ENCODE assay signal across 16 cellular contexts in genomic region chr2:9374071-9374730, GRCh38.
"Had no signal": no experiment of that assay in that cellular context is flagged by ENCODE, and none has a peak within 500 bp of the region (broad histone marks: within the 10 kb centered on the region; RNA-seq: fewer than 3 reads in every experiment).

No MANE protein-coding gene starts in this region.

- H3K36me3 Mint-ChIP-seq: immature natural killer cell had no signal

- ATAC-seq: gastrocnemius medialis, heart left ventricle, right cardiac atrium had no signal

- H3K4me1 Mint-ChIP-seq: activated CD4-positive, alpha-beta T cell treated with anti-CD3 and anti-CD28 coated beads, Interleukin-2, amount 10 ng/mL, durations not matched to agents 7 days and 5 days; immature natural killer cell had no signal

- H3K4me1 ChIP-seq: prostate gland had no signal

- DNase-seq: activated CD4-positive, alpha-beta T cell treated with anti-CD3 and anti-CD28 coated beads, Interleukin-2, amount 10 ng/mL, durations not matched to agents 7 days and 5 days; anterior cingulate cortex; effector memory CD4-positive, alpha-beta T cell; erythroblast; gastrocnemius medialis; heart left ventricle; immature natural killer cell; midbrain; nucleus accumbens; right cardiac atrium; SW 1271; uterus had no signal

- H3K36me3 ChIP-seq: gastrocnemius medialis, prostate gland, uterus had no signal

- H3K9me3 Mint-ChIP-seq: activated CD4-positive, alpha-beta T cell treated with anti-CD3 and anti-CD28 coated beads, Interleukin-2, amount 10 ng/mL, durations not matched to agents 7 days and 5 days; dendritic cell treated with granulocyte-macrophage colony-stimulating factor and Interleukin-4, amounts not matched to agents 40 ng/mL and 50 ng/mL, for 4 days; immature natural killer cell; T-helper 2 cell treated with Interferon-gamma antibody and Interleukin-4, amounts not matched to agents 5 μg/mL and 100 μg/mL, for 36 hours had no signal

- H3K27me3 ChIP-seq: gastrocnemius medialis, heart left ventricle, uterus had no signal

- H3K4me3 Mint-ChIP-seq: activated CD4-positive, alpha-beta T cell treated with anti-CD3 and anti-CD28 coated beads, Interleukin-2, amount 10 ng/mL, durations not matched to agents 7 days and 5 days; dendritic cell treated with granulocyte-macrophage colony-stimulating factor and Interleukin-4, amounts not matched to agents 40 ng/mL and 50 ng/mL, for 4 days; immature natural killer cell; T-helper 2 cell treated with Interferon-gamma antibody and Interleukin-4, amounts not matched to agents 5 μg/mL and 100 μg/mL, for 36 hours had no signal

- H3K27ac ChIP-seq: gastrocnemius medialis, heart left ventricle, prostate gland, uterus had no signal

- H3K27me3 Mint-ChIP-seq: dendritic cell treated with granulocyte-macrophage colony-stimulating factor and Interleukin-4, amounts not matched to agents 40 ng/mL and 50 ng/mL, for 4 days had no signal

- H3K27ac Mint-ChIP-seq: activated CD4-positive, alpha-beta T cell treated with anti-CD3 and anti-CD28 coated beads, Interleukin-2, amount 10 ng/mL, durations not matched to agents 7 days and 5 days; dendritic cell treated with granulocyte-macrophage colony-stimulating factor and Interleukin-4, amounts not matched to agents 40 ng/mL and 50 ng/mL, for 4 days; immature natural killer cell; T-helper 2 cell treated with Interferon-gamma antibody and Interleukin-4, amounts not matched to agents 5 μg/mL and 100 μg/mL, for 36 hours had no signal

- H3K4me3 ChIP-seq: gastrocnemius medialis, heart left ventricle, lung, prostate gland, uterus had no signal

- H3K9me3 ChIP-seq: gastrocnemius medialis, heart left ventricle, prostate gland, uterus had no signal
